Comparison of ENCODE assay signal across 10 cellular contexts in genomic region chr2:101983928-101984327, GRCh38. TPM values are rescaled to one million over a fixed set of nuclear protein-coding genes. Genes with fewer than 3 reads are reported as not detected.
DNase-seq lines count a peak whose midpoint lies in the region; ATAC-seq, FAIRE-seq and TF ChIP-seq lines count a peak whose summit lies in the region.
"Had no signal": no experiment of that assay in that cellular context is flagged by ENCODE, and none has a peak within 500 bp of the region (broad histone marks: within the 10 kb centered on the region; RNA-seq: fewer than 3 reads in every experiment).

No MANE protein-coding gene starts in this region.

- TF ChIP-seq RAD21 in A549 (conservative IDR thresholded peaks at IDR 0.05 in 1 of 2, IDR thresholded peaks at IDR 0.05 in 1 of 2) = peak; percentile 13 to 35; a peak in 1 of 5 replicates

- peaks cover 15 to 49% (median 37%) of the 10 kb centered on the region in 3 donors for H3K27me3 Mint-ChIP-seq in immature natural killer cell (ENCODE audit: low read depth in 3 of 3)

- H3K36me3 Mint-ChIP-seq in immature natural killer cell = no peaks in the 10 kb centered on the region

- H3K36me3 ChIP-seq in H7 (replicated peaks; ENCODE audit: control insufficient read depth, insufficient read depth, low read length) (no peaks in the 10 kb centered on the region), kidney epithelial cell (ENCODE audit: control insufficient read depth, insufficient read depth, low read length) (no peaks in the 10 kb centered on the region)

- H3K9me3 Mint-ChIP-seq in immature natural killer cell = no peaks in the 10 kb centered on the region

- POLR2A ChIA-PET in A549 (lab: Yijun Ruan, JAX) = no interaction called here

- DNase-seq in A549 (ENCODE audit: low read depth in 1 of 2, low spot score in 1 of 2) (peak in 1 of 2 experiments; percentile 18), H7 (peak; percentile 50), astrocyte of the hippocampus (ENCODE audit: low read depth, low spot score) (peak; percentile 48), kidney epithelial cell (ENCODE audit: low read depth) (no peak), immature natural killer cell (no peak), NCI-H1092 treated with DMSO at 0.1 percent for 48 hours (lab: John Stamatoyannopoulos, UW) (no peak), 8988T (no peak)
- DNase-seq in activated naive CD4-positive, alpha-beta T cell treated with anti-CD3 and anti-CD28 coated beads, Interleukin-2, amount 50 U/mL, for 16 hours = no peak
- DNase-seq: NCI-H526 treated with DMSO at 0.1 percent for 48 hours had no signal

- CTCF ChIA-PET in A549 (lab: Yijun Ruan, JAX) = interaction anchor here (0.9 to 1.6 kb wide), 2 partner anchors 22 to 641 kb away, joined by 4 to 5 read pairs; no protein-coding TSS in a partner anchor

- no peak overlapping the region for H3K4me2 ChIP-seq in A549

- peak in 1 of 2 experiments; percentile 69; a peak in 3 of 6 replicates for ATAC-seq in A549

- WGBS in A549 (ENCODE audit: missing lambda C conversion rate) = 76% methylated on average over 2 of the region's 2 CpGs

- H3K4me1 Mint-ChIP-seq in immature natural killer cell = peaks cover 65 to 68% of the 10 kb centered on the region in 2 donors

- H3K4me3 Mint-ChIP-seq in immature natural killer cell = no peak overlapping the region

- no peaks in the 10 kb centered on the region for H3K4me1 ChIP-seq in A549

- no peak for FAIRE-seq in A549 (lab: Jason Lieb, UNC)
- FAIRE-seq: colon had no signal

- H3K9me3 ChIP-seq in A549 = no peaks in the 10 kb centered on the region

- peak overlapping the region in 3 of 6 donors; percentile 53 to 84 (median 83) for H3K27ac Mint-ChIP-seq in immature natural killer cell

- H3K27me3 ChIP-seq in H7 (ENCODE audit: control insufficient read depth, insufficient read depth, low read length) = no peaks in the 10 kb centered on the region
- no peaks in the 10 kb centered on the region for H3K27me3 ChIP-seq in kidney epithelial cell (ENCODE audit: control insufficient read depth, insufficient read depth, low read length)

- H3K27ac ChIP-seq in A549 = no peak overlapping the region

- peak; percentile 19; the same call in 2 of the 3 replicates for TF ChIP-seq CTCF in A549 (IDR thresholded peaks at IDR 0.05)
- peak; percentile 50 for TF ChIP-seq CTCF in kidney epithelial cell (IDR thresholded peaks at IDR 0.05; ENCODE audit: insufficient read depth, low read length, poor library complexity, severe bottlenecking)

- no peak for TF ChIP-seq EP300 in A549 (IDR thresholded peaks at IDR 0.05)

- H3K4me3 ChIP-seq in A549 = no peak overlapping the region
- H3K4me3 ChIP-seq in H7 (ENCODE audit: insufficient read depth, low read depth, low read length) = no peak overlapping the region
- no peak overlapping the region for H3K4me3 ChIP-seq in kidney epithelial cell (ENCODE audit: low read depth, low read length)

- TF ChIP-seq POLR2A in A549 (IDR thresholded peaks at IDR 0.05; ENCODE audit: low read length) = no peak

TF ChIP-seq in A549, 52 proteins besides CTCF, POLR2A, EP300 and RAD21:
- TF ChIP-seq FOSB (CRISPR knock-in tag; IDR thresholded peaks at IDR 0.05) (no peak), SMC3 (IDR thresholded peaks at IDR 0.05) (0 out of 3 replicates have a peak, but pooled peaks have one; percentile 19)

RNA-seq across cellular contexts. Expression of gene IL1R2, which starts 7.8 kb away (rescaled TPM):
- polyA plus RNA-seq in A549 (2011; rRNA removed) (1.7 and 2.3 TPM in 2 replicates), A549 (2017; fragmentation: RNase III; extraction: RNeasy Plus Mini Kit Qiagen cat#74134 plus additional on column Dnase treatment) (0.71 to 0.83 TPM (median 0.71 TPM) in 3 replicates), immature natural killer cell (1 to 10 TPM in 2 of 3 donors, not detected in 1; 1.8 to 3.3 TPM)
- 0.62 and 0.65 TPM in 2 replicates for polyA plus RNA-seq in A549 (2012; cell fraction: cytosol; rRNA removed)
- 0.49 and 0.61 TPM in 2 replicates for polyA plus RNA-seq in A549 (2012; cell fraction: nucleus; rRNA removed)
- polyA minus RNA-seq in A549 (2011; rRNA and poly(A)+ RNA removed) = 1.4 and 2.0 TPM in 2 replicates
- total RNA-seq in H7 (2014; rRNA removed; shearing (Covaris generic)) = 0.17 and 0.44 TPM in 2 replicates
- 0.50 TPM in 1 of 2 replicates, not detected in the other for total RNA-seq in kidney epithelial cell

Comparison
In these comparisons a context has a peak if more than half of its experiments do, and no peak if none do; other contexts are left out.
1. DNase-seq: peak in H7 (single experiment) and astrocyte of the hippocampus (single experiment); none in kidney epithelial cell (single experiment), activated naive CD4-positive, alpha-beta T cell treated with anti-CD3 and anti-CD28 coated beads, Interleukin-2, amount 50 U/mL, for 16 hours (single experiment), immature natural killer cell (0 of 3), NCI-H1092 treated with DMSO at 0.1 percent for 48 hours (single experiment) and 8988T (single experiment).